8 cellular contexts compared by ENCODE assay signal in genomic region chr4:99949999-99950912, GRCh38. TPM values are rescaled to one million over a fixed set of nuclear protein-coding genes. Genes with fewer than 3 reads are reported as not detected.
DNase-seq lines count a peak whose midpoint lies in the region; ATAC-seq, FAIRE-seq and TF ChIP-seq lines count a peak whose summit lies in the region.

Gene H2AZ1, minus strand, starts transcription at chr4:99950275. Its CDS starts 105 bp downstream, at chr4:99950170.

- peak; percentile 92 for FAIRE-seq in GM12891 (lab: Jason Lieb, UNC)

- TF ChIP-seq CTCF in cardiac muscle cell (IDR thresholded peaks at IDR 0.05; ENCODE audit: low read depth, low read length) (no peak), parathyroid adenoma (IDR thresholded peaks at IDR 0.05) (no peak), tibial nerve (IDR thresholded peaks at IDR 0.05) (peak in 1 of 5 experiments; percentile 38)

- H3K27ac ChIP-seq in cardiac muscle cell: peak within 1 kb of the TSS; percentile 96
- peak within 1 kb of the TSS; percentile 81 for H3K27ac ChIP-seq in parathyroid adenoma
- peak within 1 kb of the TSS; percentile 91 to 98 (median 94) for H3K27ac ChIP-seq in tibial nerve

- H3K9me3 ChIP-seq in adipocyte (ENCODE audit: control insufficient read depth, low read length): no peaks in the 10 kb centered on the region
- H3K9me3 ChIP-seq in cardiac muscle cell (ENCODE audit: low read depth): no peaks in the 10 kb centered on the region
- no peaks in the 10 kb centered on the region for H3K9me3 ChIP-seq in parathyroid adenoma (ENCODE audit: control insufficient read depth, low read length)
- no peaks in the 10 kb centered on the region for H3K9me3 ChIP-seq in tibial nerve

- peak; percentile 48 to 99 for TF ChIP-seq EP300 in tibial nerve (IDR thresholded peaks at IDR 0.05)

- WGBS in tibial nerve, 2 donors: 0 to 1% methylated on average over 60 to 76 of the region's 76 CpGs

- H3K4me3 ChIP-seq in adipocyte (ENCODE audit: low read length) (peak within 1 kb of the TSS; percentile 96), cardiac muscle cell (peak within 1 kb of the TSS; percentile 89), parathyroid adenoma (ENCODE audit: low read depth, low read length) (peak within 1 kb of the TSS; percentile 74), tibial nerve (peak within 1 kb of the TSS; percentile 57 to 94 (median 70))

- TF ChIP-seq POLR2A in GM12891 (IDR thresholded peaks at IDR 0.05; ENCODE audit: low read depth, low read length) (peak; percentile 100), tibial nerve (IDR thresholded peaks at IDR 0.05) (peak; percentile 90 to 93)

- H3K4me2 ChIP-seq in parathyroid adenoma (ENCODE audit: low read length): peak within 1 kb of the TSS; percentile 97

- H3K9ac ChIP-seq in adipocyte (ENCODE audit: low read length): peak within 1 kb of the TSS; percentile 90
- H3K9ac ChIP-seq in parathyroid adenoma: no peak within 1 kb of the TSS

- H3K4me1 ChIP-seq in adipocyte (ENCODE audit: control insufficient read depth, insufficient read depth, low read length): peaks cover 21% of the 10 kb centered on the region
- peaks cover 10% of the 10 kb centered on the region for H3K4me1 ChIP-seq in cardiac muscle cell (ENCODE audit: low read depth)
- peaks cover 5% of the 10 kb centered on the region for H3K4me1 ChIP-seq in parathyroid adenoma
- peaks cover 0 to 40% (median 14%) of the 10 kb centered on the region in 4 donors for H3K4me1 ChIP-seq in tibial nerve

- H3K27me3 ChIP-seq in adipocyte (replicated peaks; ENCODE audit: control insufficient read depth, insufficient read depth, low read length): no peaks in the 10 kb centered on the region
- no peaks in the 10 kb centered on the region for H3K27me3 ChIP-seq in cardiac muscle cell
- H3K27me3 ChIP-seq in parathyroid adenoma (ENCODE audit: control insufficient read depth, insufficient read depth, low read length): no peaks in the 10 kb centered on the region
- no peaks in the 10 kb centered on the region for H3K27me3 ChIP-seq in tibial nerve

- H3K79me2 ChIP-seq in parathyroid adenoma: no peaks in the 10 kb centered on the region

- H3K36me3 ChIP-seq in adipocyte (ENCODE audit: control insufficient read depth, insufficient read depth, low read length, severe bottlenecking) (peaks cover 2% of the 10 kb centered on the region), cardiac muscle cell (peaks cover 6% of the 10 kb centered on the region), parathyroid adenoma (ENCODE audit: control insufficient read depth, insufficient read depth, low read length) (no peaks in the 10 kb centered on the region), tibial nerve (no peaks in the 10 kb centered on the region)

- peak within 1 kb of the TSS; percentile 84 for H2AFZ ChIP-seq in parathyroid adenoma

- DNase-seq in GM12891 (ENCODE audit: insufficient read length, low spot score): peak; percentile 88
- DNase-seq in NCI-H1417 treated with DMSO at 0.1 percent for 48 hours (lab: John Stamatoyannopoulos, UW): peak; percentile 88
- DNase-seq in SW 1271 (lab: John Stamatoyannopoulos, UW): peak; percentile 90 to 92
- DNase-seq in adipocyte (ENCODE audit: low read depth): peak; percentile 100
- DNase-seq in cardiac muscle cell (ENCODE audit: low read depth in 1 of 2, low spot score in 1 of 2): peak; percentile 100
- peak; percentile 98 for DNase-seq in tibial nerve (ENCODE audit: low spot score in 2 of 2)

- peak; percentile 69 for ATAC-seq in HG02798 (IDR thresholded peaks at IDR 0.05; ENCODE audit: poor library complexity, unreplicated experiment)

TF ChIP-seq in GM12891, 5 proteins besides CTCF, POLR2A, EP300 and RAD21:
- TF ChIP-seq SPI1 (IDR thresholded peaks at IDR 0.05; ENCODE audit: low read depth, low read length) (0 out of 2 replicates have a peak, but pooled peaks have one; percentile 2), POLR2AphosphoS5 (IDR thresholded peaks at IDR 0.05; ENCODE audit: low read depth, low read length) (peak; percentile 99), TAF1 (IDR thresholded peaks at IDR 0.05; ENCODE audit: low read depth, low read length) (peak; percentile 96), POU2F2 (IDR thresholded peaks at IDR 0.05; ENCODE audit: low read depth, low read length) (peak; percentile 96), PAX5 (IDR thresholded peaks at IDR 0.05; ENCODE audit: insufficient read depth, low read length, severe bottlenecking) (no peak)

RNA-seq across cellular contexts. Expression of gene H2AZ1, which starts in this region (rescaled TPM):
- polyA plus RNA-seq in GM12891 (2012; ENCODE audit: low read depth, missing spikeins): 658 TPM
- total RNA-seq in cardiac muscle cell (123 and 130 TPM in 2 replicates), tibial nerve (100 to 1,000 TPM in 1 of 4 donors, 10 to 100 TPM in 3; 75.4 to 107 (median 81.4) TPM)
- 452 and 530 TPM in 2 replicates for polyA plus RNA-seq in cardiac muscle cell

Comparison
In these comparisons a context has a peak if more than half of its experiments do, and no peak if none do; other contexts are left out.
1. Peak in every context shown above with its lines: DNase-seq, ATAC-seq, H3K4me3 ChIP-seq and H3K27ac ChIP-seq.